23 cellular contexts compared by ENCODE assay signal in the genomic region with DNA sequence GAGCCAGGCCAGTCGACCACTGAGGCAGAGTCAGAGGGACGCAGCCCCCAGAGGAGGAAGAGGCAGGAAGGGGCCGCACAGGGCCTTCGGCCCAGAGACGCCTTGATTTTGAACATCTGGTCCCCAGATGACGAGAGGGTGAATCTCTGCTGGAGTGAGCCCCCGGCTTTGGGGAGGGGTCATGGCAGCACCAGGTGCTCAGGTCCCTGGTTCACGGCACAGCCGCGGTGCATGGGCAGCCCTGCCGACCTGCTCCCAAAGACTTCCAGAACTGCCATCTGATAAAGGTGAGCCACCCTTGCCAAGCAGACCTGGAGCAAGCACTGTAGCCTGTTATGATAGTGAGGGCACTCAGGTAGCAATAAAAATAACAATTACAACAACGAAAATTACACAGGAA. TPM values are rescaled to one million over a fixed set of nuclear protein-coding genes. Genes with fewer than 3 reads are reported as not detected.
DNase-seq lines count a peak whose midpoint lies in the region; ATAC-seq and TF ChIP-seq lines count a peak whose summit lies in the region.
"Had no signal": no experiment of that assay in that cellular context is flagged by ENCODE, and none has a peak within 500 bp of the region (broad histone marks: within the 10 kb centered on the region; RNA-seq: fewer than 3 reads in every experiment).

No MANE protein-coding gene starts in this region.

- H3K9me2 ChIP-seq in hepatocyte (replicated peaks; ENCODE audit: insufficient read depth) = no peaks in the 10 kb centered on the region

- peak overlapping the region; percentile 57 for H3K27ac Mint-ChIP-seq in T-helper 2 cell treated with Interferon-gamma antibody and Interleukin-4, amounts not matched to agents 5 μg/mL and 100 μg/mL, for 36 hours
- no peak overlapping the region for H3K27ac Mint-ChIP-seq in T-cell
- peak overlapping the region; percentile 96 to 97 for H3K27ac Mint-ChIP-seq in natural killer cell
- H3K27ac Mint-ChIP-seq: activated CD4-positive, alpha-beta memory T cell treated with anti-CD3 and anti-CD28 coated beads for 36 hours; HFFc6 had no signal

- intact Hi-C loops in natural killer cell (cut with micrococcal nuclease) = loop anchor here (2.0 to 5.0 kb wide), 2 partner anchors 43 to 148 kb away; no protein-coding TSS in a partner anchor

- peaks cover 13% of the 10 kb centered on the region for H3K36me3 ChIP-seq in GM06990 (ENCODE audit: control insufficient read depth, insufficient read depth, low read length)
- no peaks in the 10 kb centered on the region for H3K36me3 ChIP-seq in hepatocyte (replicated peaks; ENCODE audit: insufficient read depth, low read depth)

- no peaks in the 10 kb centered on the region for H3K27me3 ChIP-seq in GM06990 (replicated peaks; ENCODE audit: control insufficient read depth, insufficient read depth, low read length)
- no peaks in the 10 kb centered on the region for H3K27me3 ChIP-seq in hepatocyte
- H3K27me3 ChIP-seq: brain microvascular endothelial cell, MG63 had no signal

- no peaks in the 10 kb centered on the region for H3K79me2 ChIP-seq in hepatocyte

- peak overlapping the region; percentile 29 for H3K4me3 Mint-ChIP-seq in T-helper 2 cell treated with Interferon-gamma antibody and Interleukin-4, amounts not matched to agents 5 μg/mL and 100 μg/mL, for 36 hours
- H3K4me3 Mint-ChIP-seq in T-cell (peak overlapping the region in 2 of 3 donors; percentile 32 to 58), natural killer cell (peak overlapping the region; percentile 82)
- H3K4me3 Mint-ChIP-seq: activated CD4-positive, alpha-beta memory T cell treated with anti-CD3 and anti-CD28 coated beads for 36 hours; HFFc6 had no signal

- H3K9me3 Mint-ChIP-seq in T-helper 2 cell treated with Interferon-gamma antibody and Interleukin-4, amounts not matched to agents 5 μg/mL and 100 μg/mL, for 36 hours = no peaks in the 10 kb centered on the region
- H3K9me3 Mint-ChIP-seq in T-cell (no peaks in the 10 kb centered on the region), natural killer cell (no peaks in the 10 kb centered on the region)
- H3K9me3 Mint-ChIP-seq: activated CD4-positive, alpha-beta memory T cell treated with anti-CD3 and anti-CD28 coated beads for 36 hours; HFFc6 had no signal

- ATAC-seq in T-cell (replicated peaks in 1 of 4) (no peak), natural killer cell (no peak)
- ATAC-seq: Right ventricle myocardium inferior had no signal

- no peaks in the 10 kb centered on the region for H3K27me3 Mint-ChIP-seq in T-helper 2 cell treated with Interferon-gamma antibody and Interleukin-4, amounts not matched to agents 5 μg/mL and 100 μg/mL, for 36 hours (ENCODE audit: low read depth)
- H3K27me3 Mint-ChIP-seq in T-cell = no peaks in the 10 kb centered on the region
- no peaks in the 10 kb centered on the region for H3K27me3 Mint-ChIP-seq in natural killer cell (ENCODE audit: low read depth in 2 of 2)
- H3K27me3 Mint-ChIP-seq: activated CD4-positive, alpha-beta memory T cell treated with anti-CD3 and anti-CD28 coated beads for 36 hours had no signal

- DNase-seq in T-helper 2 cell treated with Interferon-gamma antibody and Interleukin-4, amounts not matched to agents 5 μg/mL and 100 μg/mL, for 36 hours (ENCODE audit: low spot score) = no peak
- DNase-seq in T-helper 2 cell = no peak
- DNase-seq in GM06990 (ENCODE audit: extremely low read depth, insufficient read length) = no peak
- no peak for DNase-seq in T-cell
- DNase-seq in natural killer cell = no peak
- no peak for DNase-seq in NCI-H1694 (lab: John Stamatoyannopoulos, UW)
- no peak for DNase-seq in OCI-M1 (lab: John Stamatoyannopoulos, UW)
- no peak for DNase-seq in hepatocyte (ENCODE audit: low spot score)
- DNase-seq: activated CD4-positive, alpha-beta memory T cell treated with anti-CD3 and anti-CD28 coated beads for 36 hours; brain microvascular endothelial cell; HFFc6; MG63; NCI-H1436; NCI-H2171; NCI-H526 treated with DMSO at 0.1 percent for 48 hours; stimulated activated CD4-positive, alpha-beta T cell treated with anti-CD3 and anti-CD28 coated beads, Interleukin-4, amount 100 ng/mL, for 24 hours had no signal

- peaks cover 14% of the 10 kb centered on the region for H3K4me1 Mint-ChIP-seq in T-helper 2 cell treated with Interferon-gamma antibody and Interleukin-4, amounts not matched to agents 5 μg/mL and 100 μg/mL, for 36 hours (ENCODE audit: low read depth)
- H3K4me1 Mint-ChIP-seq in T-cell (peaks cover 24 to 58% (median 29%) of the 10 kb centered on the region in 3 donors), natural killer cell (peaks cover 81 to 83% of the 10 kb centered on the region in 2 donors)

- H3K27ac ChIP-seq in hepatocyte = no peak overlapping the region
- H3K27ac ChIP-seq: 22Rv1, brain microvascular endothelial cell had no signal

- 79% methylated on average over 12 of the region's 12 CpGs for WGBS in hepatocyte (ENCODE audit: low lambda C conversion rate, missing lambda C conversion rate)

- no peak overlapping the region for H3K4me2 ChIP-seq in hepatocyte

- peaks cover 26% of the 10 kb centered on the region for H3K36me3 Mint-ChIP-seq in T-helper 2 cell treated with Interferon-gamma antibody and Interleukin-4, amounts not matched to agents 5 μg/mL and 100 μg/mL, for 36 hours (ENCODE audit: low read depth)
- H3K36me3 Mint-ChIP-seq in T-cell (peaks cover 25% of the 10 kb centered on the region), natural killer cell (no peaks in the 10 kb centered on the region)

- POLR2A ChIA-PET in T-cell (lab: Charles Lee) = no interaction called here

- CTCF ChIA-PET in T-cell (lab: Charles Lee) = no interaction called here

- H3K4me3 ChIP-seq in GM06990 (replicated peaks; ENCODE audit: low read depth, low read length) (peak overlapping the region; percentile 85), hepatocyte (no peak overlapping the region)
- H3K4me3 ChIP-seq: MG63 had no signal

- H3K9me3 ChIP-seq in hepatocyte (ENCODE audit: low read depth) = no peaks in the 10 kb centered on the region
- H3K9me3 ChIP-seq: MG63 had no signal

- H4K20me1 ChIP-seq in hepatocyte (ENCODE audit: insufficient read depth, poor library complexity, severe bottlenecking) = peaks cover 4% of the 10 kb centered on the region

- TF ChIP-seq CTCF in GM06990 (IDR thresholded peaks at IDR 0.05; ENCODE audit: insufficient read depth, low read length, poor library complexity, severe bottlenecking) = no peak
- no peak for TF ChIP-seq CTCF in natural killer cell (IDR thresholded peaks at IDR 0.05)
- TF ChIP-seq CTCF in hepatocyte (IDR thresholded peaks at IDR 0.05; ENCODE audit: poor library complexity) = no peak

- no peaks in the 10 kb centered on the region for H3K4me1 ChIP-seq in hepatocyte (ENCODE audit: insufficient read depth)

- H2AFZ ChIP-seq in hepatocyte = no peak overlapping the region

RNA-seq across cellular contexts. Expression of a gene that starts 29.8 kb away (rescaled TPM):
- total RNA-seq in T-cell (10 to 100 TPM; 27.9 to 57.7 (median 50.3) TPM), natural killer cell (100 to 1,000 TPM; 196 to 302 (median 252) TPM), hepatocyte (44.1 and 46.7 TPM in 2 replicates)
- 56.0 and 75.7 TPM in 2 replicates for polyA plus RNA-seq in hepatocyte

RNA-seq across cellular contexts. Expression of a gene that starts 48.7 kb away (rescaled TPM):
- under 1 TPM in 1 of 5 donors, not detected in 4; 0.22 TPM for total RNA-seq in T-cell
- not detected for total RNA-seq in natural killer cell
- total RNA-seq in hepatocyte = not detected in 2 replicates
- polyA plus RNA-seq in hepatocyte = 1.2 TPM in 1 of 2 replicates, not detected in the other
- total RNA-seq: activated CD4-positive, alpha-beta memory T cell treated with anti-CD3 and anti-CD28 coated beads for 36 hours; fibroblast of lung; glomerular endothelial cell; HFFc6; left lobe of liver; renal cortical epithelial cell; Right ventricle myocardium inferior; urinary bladder had no signal
- polyA plus RNA-seq: fibroblast of lung had no signal

Comparison
In these comparisons a context has a peak if more than half of its experiments do, and no peak if none do; other contexts are left out.
1. H3K27ac Mint-ChIP-seq: peak in T-helper 2 cell treated with Interferon-gamma antibody and Interleukin-4, amounts not matched to agents 5 μg/mL and 100 μg/mL, for 36 hours (single experiment) and natural killer cell (2 of 2); none in T-cell (0 of 2).
2. H3K4me3 Mint-ChIP-seq: peak in every context shown above with its lines; median percentile 82 in natural killer cell; 45 in T-cell; 29 in T-helper 2 cell treated with Interferon-gamma antibody and Interleukin-4, amounts not matched to agents 5 μg/mL and 100 μg/mL, for 36 hours.